In the genomic region with DNA sequence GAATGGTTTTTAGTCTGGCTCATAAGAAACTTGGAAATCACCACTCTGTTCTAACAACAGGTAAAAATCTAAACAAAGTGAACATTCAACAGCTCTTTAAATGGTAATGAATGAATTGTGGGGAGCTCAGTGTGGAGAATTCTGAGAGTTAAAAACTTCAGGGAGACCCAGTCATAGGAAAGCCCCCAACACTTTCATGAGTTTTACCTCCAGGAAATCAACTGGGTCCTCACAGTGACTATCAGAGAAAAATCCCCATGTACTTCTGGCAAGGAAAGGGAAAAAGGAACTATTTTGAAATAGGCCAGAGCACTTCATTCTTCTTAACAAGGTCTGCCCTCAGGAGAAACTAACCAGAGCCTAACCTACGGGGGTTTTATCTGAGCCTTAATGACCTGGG, we compare ENCODE assay signal across 17 cellular contexts.
DNase-seq lines count a peak whose midpoint lies in the region; ATAC-seq lines count a peak whose summit lies in the region.
"Had no signal": no experiment of that assay in that cellular context is flagged by ENCODE, and none has a peak within 500 bp of the region (broad histone marks: within the 10 kb centered on the region; RNA-seq: fewer than 3 reads in every experiment).

No MANE protein-coding gene starts in this region.

- H4K8ac ChIP-seq in trophoblast cell (ENCODE audit: low read depth, low read length): no peak overlapping the region

- CTCF ChIA-PET in activated naive CD4-positive, alpha-beta T cell treated with anti-CD3 and anti-CD28 coated beads, Interleukin-2, amount 10 ng/mL, durations not matched to agents 7 days and 5 days (lab: Charles Lee): no interaction called here

- H3K27ac ChIP-seq in SK-N-MC (peak overlapping the region; percentile 28; the same call in 1 of the 2 replicates), trophoblast cell (ENCODE audit: low read depth, low read length) (peak overlapping the region; percentile 40)
- H3K27ac ChIP-seq: 22Rv1 had no signal

- H3K9me3 ChIP-seq in SK-N-MC (ENCODE audit: low read depth, low read length): no peaks in the 10 kb centered on the region
- H3K9me3 ChIP-seq in trophoblast cell (ENCODE audit: insufficient read depth, low read depth, low read length): no peaks in the 10 kb centered on the region

- no peak overlapping the region for H2BK5ac ChIP-seq in trophoblast cell (ENCODE audit: low read depth, low read length, poor library complexity)

- no peak overlapping the region for H3K4me3 Mint-ChIP-seq in activated T-cell treated with anti-CD3 and anti-CD28 coated beads, Interleukin-2, amount 50 U/mL, for 72 hours
- H3K4me3 Mint-ChIP-seq in activated T-cell treated with anti-CD3 and anti-CD28 coated beads, Interleukin-2, amount 50 U/mL, for 4 hours: no peak overlapping the region
- no peak overlapping the region for H3K4me3 Mint-ChIP-seq in activated naive CD4-positive, alpha-beta T cell treated with anti-CD3 and anti-CD28 coated beads, Interleukin-2, amount 10 ng/mL, durations not matched to agents 7 days and 5 days
- H3K4me3 Mint-ChIP-seq: CD14-positive monocyte; CD8-positive, alpha-beta T cell; HFFc6 had no signal

- H3K27me3 Mint-ChIP-seq in activated T-cell treated with anti-CD3 and anti-CD28 coated beads, Interleukin-2, amount 50 U/mL, for 72 hours (ENCODE audit: low read depth): no peaks in the 10 kb centered on the region
- H3K27me3 Mint-ChIP-seq in activated T-cell treated with anti-CD3 and anti-CD28 coated beads, Interleukin-2, amount 50 U/mL, for 4 hours (ENCODE audit: low read depth): no peaks in the 10 kb centered on the region
- peaks cover 3% of the 10 kb centered on the region for H3K27me3 Mint-ChIP-seq in activated naive CD4-positive, alpha-beta T cell treated with anti-CD3 and anti-CD28 coated beads, Interleukin-2, amount 10 ng/mL, durations not matched to agents 7 days and 5 days

- no peak overlapping the region for H2AK5ac ChIP-seq in trophoblast cell (ENCODE audit: low read length)

- H3K9ac ChIP-seq in SK-N-MC (ENCODE audit: insufficient read length): no peak overlapping the region
- no peak overlapping the region for H3K9ac ChIP-seq in trophoblast cell (ENCODE audit: low read length)

- no peak for ATAC-seq in activated T-cell treated with anti-CD3 and anti-CD28 coated beads, Interleukin-2, amount 50 U/mL, for 72 hours (replicated peaks in 1 of 2)
- no peak for ATAC-seq in activated T-cell treated with anti-CD3 and anti-CD28 coated beads, Interleukin-2, amount 50 U/mL, for 4 hours
- ATAC-seq in GM19463 (IDR thresholded peaks at IDR 0.05; ENCODE audit: unreplicated experiment): peak; percentile 51
- no peak for ATAC-seq in HG02970 (IDR thresholded peaks at IDR 0.05; ENCODE audit: low FRiP score, unreplicated experiment)
- ATAC-seq in GM18502 (IDR thresholded peaks at IDR 0.05; ENCODE audit: poor library complexity, unreplicated experiment): no peak
- ATAC-seq: CD8-positive, alpha-beta T cell; GM12878; HepG2 had no signal

- H2BK12ac ChIP-seq in trophoblast cell (ENCODE audit: low read length): no peak overlapping the region

- H3K36me3 ChIP-seq in SK-N-MC (ENCODE audit: insufficient read depth, low read length) (no peaks in the 10 kb centered on the region), trophoblast cell (ENCODE audit: control insufficient read depth in 1 of 2, insufficient read depth in 2 of 2, low read length in 2 of 2) (no peaks in the 10 kb centered on the region)

- H3K79me1 ChIP-seq in trophoblast cell (ENCODE audit: low read length): no peaks in the 10 kb centered on the region

- H3K14ac ChIP-seq in trophoblast cell (ENCODE audit: low read length): no peak overlapping the region

- H2BK120ac ChIP-seq in trophoblast cell (ENCODE audit: insufficient read depth, low read length, poor library complexity): no peak overlapping the region

- H3K18ac ChIP-seq in trophoblast cell (ENCODE audit: low read length): no peak overlapping the region

- no peaks in the 10 kb centered on the region for H3K9me3 Mint-ChIP-seq in activated T-cell treated with anti-CD3 and anti-CD28 coated beads, Interleukin-2, amount 50 U/mL, for 72 hours
- H3K9me3 Mint-ChIP-seq in activated T-cell treated with anti-CD3 and anti-CD28 coated beads, Interleukin-2, amount 50 U/mL, for 4 hours: no peaks in the 10 kb centered on the region
- H3K9me3 Mint-ChIP-seq in activated naive CD4-positive, alpha-beta T cell treated with anti-CD3 and anti-CD28 coated beads, Interleukin-2, amount 10 ng/mL, durations not matched to agents 7 days and 5 days: no peaks in the 10 kb centered on the region
- H3K9me3 Mint-ChIP-seq: CD8-positive, alpha-beta T cell; HFFc6 had no signal

- H3K4me1 ChIP-seq in trophoblast cell (ENCODE audit: control insufficient read depth in 1 of 2, insufficient read depth in 2 of 2, low read length in 2 of 2): no peaks in the 10 kb centered on the region

- no peak overlapping the region for H4K91ac ChIP-seq in trophoblast cell (ENCODE audit: low read depth, low read length)

- no peaks in the 10 kb centered on the region for H3K36me3 Mint-ChIP-seq in activated T-cell treated with anti-CD3 and anti-CD28 coated beads, Interleukin-2, amount 50 U/mL, for 72 hours (ENCODE audit: insufficient read depth in 2 of 2)
- no peaks in the 10 kb centered on the region for H3K36me3 Mint-ChIP-seq in activated T-cell treated with anti-CD3 and anti-CD28 coated beads, Interleukin-2, amount 50 U/mL, for 4 hours (ENCODE audit: insufficient read depth)
- no peaks in the 10 kb centered on the region for H3K36me3 Mint-ChIP-seq in activated naive CD4-positive, alpha-beta T cell treated with anti-CD3 and anti-CD28 coated beads, Interleukin-2, amount 10 ng/mL, durations not matched to agents 7 days and 5 days
- H3K36me3 Mint-ChIP-seq: CD14-positive monocyte; CD8-positive, alpha-beta T cell had no signal

- no peak overlapping the region for H2AFZ ChIP-seq in trophoblast cell (ENCODE audit: insufficient read depth, low read length, poor library complexity)

- no peaks in the 10 kb centered on the region for H3K27me3 ChIP-seq in trophoblast cell (ENCODE audit: insufficient read depth, low read length)

- DNase-seq in activated T-cell treated with anti-CD3 and anti-CD28 coated beads, Interleukin-2, amount 50 U/mL, for 72 hours: no peak
- no peak for DNase-seq in activated T-cell treated with anti-CD3 and anti-CD28 coated beads, Interleukin-2, amount 50 U/mL, for 4 hours
- DNase-seq in SK-N-MC (ENCODE audit: low read depth, low spot score): no peak
- no peak for DNase-seq in trophoblast cell
- DNase-seq in activated naive CD4-positive, alpha-beta T cell treated with anti-CD3 and anti-CD28 coated beads, Interleukin-2, amount 10 ng/mL, durations not matched to agents 7 days and 5 days: no peak
- DNase-seq: CD8-positive, alpha-beta T cell; COR-L47; DMS53; HCEC 1CT; HFFc6 had no signal

- WGBS in trophoblast cell (ENCODE audit: extremely low coverage, insufficient coverage, insufficient read length): no CpG with 5 or more reads among the region's 1 CpG

- H4K12ac ChIP-seq in trophoblast cell (ENCODE audit: low read depth, low read length): no peak overlapping the region

- H3K4me2 ChIP-seq in trophoblast cell (ENCODE audit: low read length): no peak overlapping the region

- no peak overlapping the region for H3K23ac ChIP-seq in trophoblast cell (ENCODE audit: low read length)

- no peaks in the 10 kb centered on the region for H3K4me1 Mint-ChIP-seq in activated T-cell treated with anti-CD3 and anti-CD28 coated beads, Interleukin-2, amount 50 U/mL, for 72 hours (ENCODE audit: low read depth)
- H3K4me1 Mint-ChIP-seq in activated T-cell treated with anti-CD3 and anti-CD28 coated beads, Interleukin-2, amount 50 U/mL, for 4 hours (ENCODE audit: low read depth): peaks cover 4% of the 10 kb centered on the region
- no peaks in the 10 kb centered on the region for H3K4me1 Mint-ChIP-seq in activated naive CD4-positive, alpha-beta T cell treated with anti-CD3 and anti-CD28 coated beads, Interleukin-2, amount 10 ng/mL, durations not matched to agents 7 days and 5 days
- H3K4me1 Mint-ChIP-seq: CD14-positive monocyte had no signal

- H3K4me3 ChIP-seq in SK-N-MC (no peak overlapping the region; the same call in 1 of the 2 replicates), trophoblast cell (ENCODE audit: low read depth, low read length) (no peak overlapping the region)
- H3K4me3 ChIP-seq: GM12878 had no signal

- H3K79me2 ChIP-seq in trophoblast cell (ENCODE audit: control insufficient read depth, insufficient read depth, low read length, poor library complexity): no peaks in the 10 kb centered on the region

- peak overlapping the region; percentile 28 for H3K27ac Mint-ChIP-seq in activated T-cell treated with anti-CD3 and anti-CD28 coated beads, Interleukin-2, amount 50 U/mL, for 72 hours
- H3K27ac Mint-ChIP-seq in activated naive CD4-positive, alpha-beta T cell treated with anti-CD3 and anti-CD28 coated beads, Interleukin-2, amount 10 ng/mL, durations not matched to agents 7 days and 5 days: no peak overlapping the region
- H3K27ac Mint-ChIP-seq: CD14-positive monocyte; CD8-positive, alpha-beta T cell; HFFc6 had no signal

- no peak overlapping the region for H3K4ac ChIP-seq in trophoblast cell (ENCODE audit: low read depth, low read length)
